ENCODE assay signal across 2 cellular contexts in the genomic region with DNA sequence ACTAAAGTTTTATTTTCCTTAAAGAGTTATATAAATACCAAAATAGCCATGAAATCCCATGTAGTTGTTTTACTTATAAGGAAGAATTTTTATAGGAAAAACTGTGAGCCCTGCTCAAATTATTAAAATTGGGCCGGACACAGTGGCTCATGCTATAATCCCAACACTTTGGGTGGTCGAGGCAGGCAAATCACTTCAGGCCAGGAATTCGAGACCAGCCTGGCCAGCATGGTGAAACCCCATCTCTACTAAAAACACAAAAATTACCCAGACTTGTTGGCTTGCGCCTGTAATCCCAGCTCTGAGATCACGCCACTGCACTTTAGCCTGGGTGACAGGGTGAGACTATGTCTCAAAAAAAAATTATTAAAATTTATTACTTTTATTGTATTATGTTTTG.
TF ChIP-seq lines count a peak whose summit lies in the region.

No MANE protein-coding gene starts in this region.

TF ChIP-seq in GM12878, 131 proteins besides CTCF, POLR2A, EP300 and RAD21 (continues in another document):
- TF ChIP-seq HCFC1 (IDR thresholded peaks at IDR 0.05; ENCODE audit: low read length) (no peak), FOXK2 (IDR thresholded peaks at IDR 0.05) (no peak), KDM1A (IDR thresholded peaks at IDR 0.05; ENCODE audit: borderline replicate concordance) (no peak), IKZF2 (IDR thresholded peaks at IDR 0.05) (no peak), SP1 (IDR thresholded peaks at IDR 0.05; ENCODE audit: low read depth, low read length) (no peak), NFIC (IDR thresholded peaks at IDR 0.05; ENCODE audit: low read depth, low read length) (no peak), MYC (IDR thresholded peaks at IDR 0.05; ENCODE audit: insufficient read depth, insufficient read length, insufficient replicate concordance, low read length, severe bottlenecking) (no peak), STAT3 (IDR thresholded peaks at IDR 0.05; ENCODE audit: low read depth, low read length) (no peak), PAX8 (IDR thresholded peaks at IDR 0.05) (no peak), RAD51 (IDR thresholded peaks at IDR 0.05) (no peak), KLF5 (IDR thresholded peaks at IDR 0.05; ENCODE audit: partially characterized antibody) (no peak), KAT2A (conservative IDR thresholded peaks at IDR 0.05; ENCODE audit: control insufficient read depth, low read depth, low read length) (no peak), PRDM15 (CRISPR knock-in tag; IDR thresholded peaks at IDR 0.05) (no peak)
- TF ChIP-seq, protein P1, sequence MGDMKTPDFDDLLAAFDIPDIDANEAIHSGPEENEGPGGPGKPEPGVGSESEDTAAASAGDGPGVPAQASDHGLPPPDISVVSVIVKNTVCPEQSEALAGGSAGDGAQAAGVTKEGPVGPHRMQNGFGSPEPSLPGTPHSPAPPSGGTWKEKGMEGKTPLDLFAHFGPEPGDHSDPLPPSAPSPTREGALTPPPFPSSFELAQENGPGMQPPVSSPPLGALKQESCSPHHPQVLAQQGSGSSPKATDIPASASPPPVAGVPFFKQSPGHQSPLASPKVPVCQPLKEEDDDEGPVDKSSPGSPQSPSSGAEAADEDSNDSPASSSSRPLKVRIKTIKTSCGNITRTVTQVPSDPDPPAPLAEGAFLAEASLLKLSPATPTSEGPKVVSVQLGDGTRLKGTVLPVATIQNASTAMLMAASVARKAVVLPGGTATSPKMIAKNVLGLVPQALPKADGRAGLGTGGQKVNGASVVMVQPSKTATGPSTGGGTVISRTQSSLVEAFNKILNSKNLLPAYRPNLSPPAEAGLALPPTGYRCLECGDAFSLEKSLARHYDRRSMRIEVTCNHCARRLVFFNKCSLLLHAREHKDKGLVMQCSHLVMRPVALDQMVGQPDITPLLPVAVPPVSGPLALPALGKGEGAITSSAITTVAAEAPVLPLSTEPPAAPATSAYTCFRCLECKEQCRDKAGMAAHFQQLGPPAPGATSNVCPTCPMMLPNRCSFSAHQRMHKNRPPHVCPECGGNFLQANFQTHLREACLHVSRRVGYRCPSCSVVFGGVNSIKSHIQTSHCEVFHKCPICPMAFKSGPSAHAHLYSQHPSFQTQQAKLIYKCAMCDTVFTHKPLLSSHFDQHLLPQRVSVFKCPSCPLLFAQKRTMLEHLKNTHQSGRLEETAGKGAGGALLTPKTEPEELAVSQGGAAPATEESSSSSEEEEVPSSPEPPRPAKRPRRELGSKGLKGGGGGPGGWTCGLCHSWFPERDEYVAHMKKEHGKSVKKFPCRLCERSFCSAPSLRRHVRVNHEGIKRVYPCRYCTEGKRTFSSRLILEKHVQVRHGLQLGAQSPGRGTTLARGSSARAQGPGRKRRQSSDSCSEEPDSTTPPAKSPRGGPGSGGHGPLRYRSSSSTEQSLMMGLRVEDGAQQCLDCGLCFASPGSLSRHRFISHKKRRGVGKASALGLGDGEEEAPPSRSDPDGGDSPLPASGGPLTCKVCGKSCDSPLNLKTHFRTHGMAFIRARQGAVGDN (IDR thresholded peaks at IDR 0.05) = no peak
- TF ChIP-seq, protein P2, sequence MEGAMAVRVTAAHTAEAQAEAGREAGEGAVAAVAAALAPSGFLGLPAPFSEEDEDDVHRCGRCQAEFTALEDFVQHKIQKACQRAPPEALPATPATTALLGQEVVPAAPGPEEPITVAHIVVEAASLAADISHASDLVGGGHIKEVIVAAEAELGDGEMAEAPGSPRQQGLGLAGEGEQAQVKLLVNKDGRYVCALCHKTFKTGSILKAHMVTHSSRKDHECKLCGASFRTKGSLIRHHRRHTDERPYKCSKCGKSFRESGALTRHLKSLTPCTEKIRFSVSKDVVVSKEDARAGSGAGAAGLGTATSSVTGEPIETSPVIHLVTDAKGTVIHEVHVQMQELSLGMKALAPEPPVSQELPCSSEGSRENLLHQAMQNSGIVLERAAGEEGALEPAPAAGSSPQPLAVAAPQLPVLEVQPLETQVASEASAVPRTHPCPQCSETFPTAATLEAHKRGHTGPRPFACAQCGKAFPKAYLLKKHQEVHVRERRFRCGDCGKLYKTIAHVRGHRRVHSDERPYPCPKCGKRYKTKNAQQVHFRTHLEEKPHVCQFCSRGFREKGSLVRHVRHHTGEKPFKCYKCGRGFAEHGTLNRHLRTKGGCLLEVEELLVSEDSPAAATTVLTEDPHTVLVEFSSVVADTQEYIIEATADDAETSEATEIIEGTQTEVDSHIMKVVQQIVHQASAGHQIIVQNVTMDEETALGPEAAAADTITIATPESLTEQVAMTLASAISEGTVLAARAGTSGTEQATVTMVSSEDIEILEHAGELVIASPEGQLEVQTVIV (IDR thresholded peaks at IDR 0.05; ENCODE audit: borderline replicate concordance, partially characterized antibody) = no peak
- TF ChIP-seq, protein P3, sequence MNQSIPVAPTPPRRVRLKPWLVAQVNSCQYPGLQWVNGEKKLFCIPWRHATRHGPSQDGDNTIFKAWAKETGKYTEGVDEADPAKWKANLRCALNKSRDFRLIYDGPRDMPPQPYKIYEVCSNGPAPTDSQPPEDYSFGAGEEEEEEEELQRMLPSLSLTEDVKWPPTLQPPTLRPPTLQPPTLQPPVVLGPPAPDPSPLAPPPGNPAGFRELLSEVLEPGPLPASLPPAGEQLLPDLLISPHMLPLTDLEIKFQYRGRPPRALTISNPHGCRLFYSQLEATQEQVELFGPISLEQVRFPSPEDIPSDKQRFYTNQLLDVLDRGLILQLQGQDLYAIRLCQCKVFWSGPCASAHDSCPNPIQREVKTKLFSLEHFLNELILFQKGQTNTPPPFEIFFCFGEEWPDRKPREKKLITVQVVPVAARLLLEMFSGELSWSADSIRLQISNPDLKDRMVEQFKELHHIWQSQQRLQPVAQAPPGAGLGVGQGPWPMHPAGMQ (IDR thresholded peaks at IDR 0.05; ENCODE audit: borderline replicate concordance) = no peak

TF ChIP-seq in HepG2, 621 proteins besides CTCF, POLR2A, EP300 and RAD21 (continues in another document):
- TF ChIP-seq PRDM15 (CRISPR knock-in tag; IDR thresholded peaks at IDR 0.05) (no peak), ZSCAN30 (CRISPR knock-in tag; IDR thresholded peaks at IDR 0.05) (no peak), ATF5 (CRISPR knock-in tag; IDR thresholded peaks at IDR 0.05; ENCODE audit: low read depth) (no peak), MLXIP (CRISPR knock-in tag; IDR thresholded peaks at IDR 0.05; ENCODE audit: borderline replicate concordance) (no peak), KLF6 (CRISPR knock-in tag; IDR thresholded peaks at IDR 0.05) (no peak), ZBTB3 (CRISPR knock-in tag; IDR thresholded peaks at IDR 0.05; ENCODE audit: borderline replicate concordance, low read depth) (no peak)
- TF ChIP-seq, protein P4, sequence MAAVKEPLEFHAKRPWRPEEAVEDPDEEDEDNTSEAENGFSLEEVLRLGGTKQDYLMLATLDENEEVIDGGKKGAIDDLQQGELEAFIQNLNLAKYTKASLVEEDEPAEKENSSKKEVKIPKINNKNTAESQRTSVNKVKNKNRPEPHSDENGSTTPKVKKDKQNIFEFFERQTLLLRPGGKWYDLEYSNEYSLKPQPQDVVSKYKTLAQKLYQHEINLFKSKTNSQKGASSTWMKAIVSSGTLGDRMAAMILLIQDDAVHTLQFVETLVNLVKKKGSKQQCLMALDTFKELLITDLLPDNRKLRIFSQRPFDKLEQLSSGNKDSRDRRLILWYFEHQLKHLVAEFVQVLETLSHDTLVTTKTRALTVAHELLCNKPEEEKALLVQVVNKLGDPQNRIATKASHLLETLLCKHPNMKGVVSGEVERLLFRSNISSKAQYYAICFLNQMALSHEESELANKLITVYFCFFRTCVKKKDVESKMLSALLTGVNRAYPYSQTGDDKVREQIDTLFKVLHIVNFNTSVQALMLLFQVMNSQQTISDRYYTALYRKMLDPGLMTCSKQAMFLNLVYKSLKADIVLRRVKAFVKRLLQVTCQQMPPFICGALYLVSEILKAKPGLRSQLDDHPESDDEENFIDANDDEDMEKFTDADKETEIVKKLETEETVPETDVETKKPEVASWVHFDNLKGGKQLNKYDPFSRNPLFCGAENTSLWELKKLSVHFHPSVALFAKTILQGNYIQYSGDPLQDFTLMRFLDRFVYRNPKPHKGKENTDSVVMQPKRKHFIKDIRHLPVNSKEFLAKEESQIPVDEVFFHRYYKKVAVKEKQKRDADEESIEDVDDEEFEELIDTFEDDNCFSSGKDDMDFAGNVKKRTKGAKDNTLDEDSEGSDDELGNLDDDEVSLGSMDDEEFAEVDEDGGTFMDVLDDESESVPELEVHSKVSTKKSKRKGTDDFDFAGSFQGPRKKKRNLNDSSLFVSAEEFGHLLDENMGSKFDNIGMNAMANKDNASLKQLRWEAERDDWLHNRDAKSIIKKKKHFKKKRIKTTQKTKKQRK (IDR thresholded peaks at IDR 0.05; ENCODE audit: low read length) = no peak
- TF ChIP-seq, protein P5, sequence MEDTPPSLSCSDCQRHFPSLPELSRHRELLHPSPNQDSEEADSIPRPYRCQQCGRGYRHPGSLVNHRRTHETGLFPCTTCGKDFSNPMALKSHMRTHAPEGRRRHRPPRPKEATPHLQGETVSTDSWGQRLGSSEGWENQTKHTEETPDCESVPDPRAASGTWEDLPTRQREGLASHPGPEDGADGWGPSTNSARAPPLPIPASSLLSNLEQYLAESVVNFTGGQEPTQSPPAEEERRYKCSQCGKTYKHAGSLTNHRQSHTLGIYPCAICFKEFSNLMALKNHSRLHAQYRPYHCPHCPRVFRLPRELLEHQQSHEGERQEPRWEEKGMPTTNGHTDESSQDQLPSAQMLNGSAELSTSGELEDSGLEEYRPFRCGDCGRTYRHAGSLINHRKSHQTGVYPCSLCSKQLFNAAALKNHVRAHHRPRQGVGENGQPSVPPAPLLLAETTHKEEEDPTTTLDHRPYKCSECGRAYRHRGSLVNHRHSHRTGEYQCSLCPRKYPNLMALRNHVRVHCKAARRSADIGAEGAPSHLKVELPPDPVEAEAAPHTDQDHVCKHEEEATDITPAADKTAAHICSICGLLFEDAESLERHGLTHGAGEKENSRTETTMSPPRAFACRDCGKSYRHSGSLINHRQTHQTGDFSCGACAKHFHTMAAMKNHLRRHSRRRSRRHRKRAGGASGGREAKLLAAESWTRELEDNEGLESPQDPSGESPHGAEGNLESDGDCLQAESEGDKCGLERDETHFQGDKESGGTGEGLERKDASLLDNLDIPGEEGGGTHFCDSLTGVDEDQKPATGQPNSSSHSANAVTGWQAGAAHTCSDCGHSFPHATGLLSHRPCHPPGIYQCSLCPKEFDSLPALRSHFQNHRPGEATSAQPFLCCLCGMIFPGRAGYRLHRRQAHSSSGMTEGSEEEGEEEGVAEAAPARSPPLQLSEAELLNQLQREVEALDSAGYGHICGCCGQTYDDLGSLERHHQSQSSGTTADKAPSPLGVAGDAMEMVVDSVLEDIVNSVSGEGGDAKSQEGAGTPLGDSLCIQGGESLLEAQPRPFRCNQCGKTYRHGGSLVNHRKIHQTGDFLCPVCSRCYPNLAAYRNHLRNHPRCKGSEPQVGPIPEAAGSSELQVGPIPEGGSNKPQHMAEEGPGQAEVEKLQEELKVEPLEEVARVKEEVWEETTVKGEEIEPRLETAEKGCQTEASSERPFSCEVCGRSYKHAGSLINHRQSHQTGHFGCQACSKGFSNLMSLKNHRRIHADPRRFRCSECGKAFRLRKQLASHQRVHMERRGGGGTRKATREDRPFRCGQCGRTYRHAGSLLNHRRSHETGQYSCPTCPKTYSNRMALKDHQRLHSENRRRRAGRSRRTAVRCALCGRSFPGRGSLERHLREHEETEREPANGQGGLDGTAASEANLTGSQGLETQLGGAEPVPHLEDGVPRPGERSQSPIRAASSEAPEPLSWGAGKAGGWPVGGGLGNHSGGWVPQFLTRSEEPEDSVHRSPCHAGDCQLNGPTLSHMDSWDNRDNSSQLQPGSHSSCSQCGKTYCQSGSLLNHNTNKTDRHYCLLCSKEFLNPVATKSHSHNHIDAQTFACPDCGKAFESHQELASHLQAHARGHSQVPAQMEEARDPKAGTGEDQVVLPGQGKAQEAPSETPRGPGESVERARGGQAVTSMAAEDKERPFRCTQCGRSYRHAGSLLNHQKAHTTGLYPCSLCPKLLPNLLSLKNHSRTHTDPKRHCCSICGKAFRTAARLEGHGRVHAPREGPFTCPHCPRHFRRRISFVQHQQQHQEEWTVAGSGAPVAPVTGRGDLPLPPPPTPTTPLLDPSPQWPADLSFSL (CRISPR knock-in tag; IDR thresholded peaks at IDR 0.05) = no peak
